In the genomic region with DNA sequence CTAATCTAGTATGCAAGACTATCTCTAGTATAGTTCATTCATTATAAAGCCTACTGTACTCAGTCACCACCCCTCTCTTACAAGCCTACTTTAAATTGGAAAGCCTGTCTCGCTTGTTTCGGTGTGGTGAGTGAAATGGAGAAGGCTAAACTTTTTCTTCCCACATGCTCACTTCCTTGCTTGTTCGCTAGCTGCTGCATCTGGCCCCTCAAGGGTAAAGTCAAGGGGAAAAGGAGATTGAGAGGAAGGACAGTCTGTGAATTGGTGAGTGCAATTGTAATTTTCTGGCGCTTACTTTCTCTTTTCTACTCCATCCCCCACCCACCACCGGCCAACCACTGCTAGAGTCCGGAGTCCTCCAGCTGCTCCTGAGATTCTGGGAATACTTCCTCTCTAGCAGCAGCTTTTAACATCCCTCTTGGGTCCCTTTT, we compare ENCODE assay signal across 8 cellular contexts. TPM values are rescaled to one million over a fixed set of nuclear protein-coding genes. Genes with fewer than 3 reads are reported as not detected.
DNase-seq lines count a peak whose midpoint lies in the region; ATAC-seq and TF ChIP-seq lines count a peak whose summit lies in the region.

No MANE protein-coding gene starts in this region.

- H3K9me3 ChIP-seq in right atrium auricular region = no peaks in the 10 kb centered on the region

- no peak for TF ChIP-seq CTCF in right atrium auricular region (IDR thresholded peaks at IDR 0.05)

- H3K4me3 ChIP-seq in right atrium auricular region = no peak overlapping the region

- no peaks in the 10 kb centered on the region for H3K27me3 ChIP-seq in right atrium auricular region

- DNase-seq in Right ventricle myocardium superior = no peak
- DNase-seq in right atrium auricular region (ENCODE audit: low spot score) = no peak
- no peak for DNase-seq in D341Med (ENCODE audit: low spot score)
- DNase-seq in DMS53 treated with DMSO at 0.1 percent for 48 hours (lab: John Stamatoyannopoulos, UW; ENCODE audit: unreplicated experiment) = no peak
- DNase-seq in stimulated activated CD4-positive, alpha-beta T cell treated with anti-CD3 and anti-CD28 coated beads, Interleukin-4, amount 100 ng/mL, for 24 hours = no peak

- H3K27ac ChIP-seq in right atrium auricular region (no peak overlapping the region), angular gyrus (ENCODE audit: low read depth, low read length) (peak overlapping the region; percentile 73)

- intact Hi-C loops in Right ventricle myocardium superior (cut with DNase I) = no loop called here

- H3K4me1 ChIP-seq in right atrium auricular region = no peaks in the 10 kb centered on the region

- H3K36me3 ChIP-seq in right atrium auricular region = no peaks in the 10 kb centered on the region

- ATAC-seq in Right ventricle myocardium superior (ENCODE audit: poor library complexity) = peak; percentile 68
- peak; percentile 39 for ATAC-seq in HG03139 (IDR thresholded peaks at IDR 0.05; ENCODE audit: unreplicated experiment)
- no peak for ATAC-seq in activated CD4-positive, CD25-positive, alpha-beta regulatory T cell treated with anti-CD3 and anti-CD28 coated beads, Interleukin-2, amount 50 U/mL, for 24 hours

RNA-seq across cellular contexts. Expression of gene ARAP2, which starts 12.1 kb away (rescaled TPM):
- total RNA-seq in Right ventricle myocardium superior (2.4 TPM), right atrium auricular region (10 to 100 TPM in 1 of 2 donors, 1 to 10 TPM in 1; 5.7 to 10.1 TPM)

RNA-seq across cellular contexts. Expression of gene DTHD1, which starts 25.0 kb away (rescaled TPM):
- total RNA-seq in Right ventricle myocardium superior (not detected), right atrium auricular region (under 1 TPM in 1 of 2 donors, not detected in 1; 0.16 TPM)

Comparison
In these comparisons a context has a peak if more than half of its experiments do, and no peak if none do; other contexts are left out.
1. ATAC-seq: peak in Right ventricle myocardium superior (single experiment) and HG03139 (single experiment); none in activated CD4-positive, CD25-positive, alpha-beta regulatory T cell treated with anti-CD3 and anti-CD28 coated beads, Interleukin-2, amount 50 U/mL, for 24 hours (0 of 2).